12 cellular contexts compared by ENCODE assay signal in genomic region chr1:9792156-9793042, GRCh38. TPM values are rescaled to one million over a fixed set of nuclear protein-coding genes. Genes with fewer than 3 reads are reported as not detected.
DNase-seq lines count a peak whose midpoint lies in the region; ATAC-seq and TF ChIP-seq lines count a peak whose summit lies in the region.
"Had no signal": no experiment of that assay in that cellular context is flagged by ENCODE, and none has a peak within 500 bp of the region (broad histone marks: within the 10 kb centered on the region; RNA-seq: fewer than 3 reads in every experiment).

No MANE protein-coding gene starts in this region.

- 73 to 78% methylated on average over 10 to 14 of the region's 14 CpGs for WGBS in endodermal cell (ENCODE audit: insufficient coverage in 1 of 2, insufficient read length in 1 of 2), 2 experiments

- peak overlapping the region; percentile 71 for H3K27ac Mint-ChIP-seq in endodermal cell

- POLR2A ChIA-PET in GM10248 (lab: Yijun Ruan, JAX) = no interaction called here

- H3K4me1 ChIP-seq in left ventricle myocardium inferior (peaks cover 50% of the 10 kb centered on the region), endodermal cell (ENCODE audit: control insufficient read depth, insufficient read depth, low read length) (no peaks in the 10 kb centered on the region), skeletal muscle tissue (ENCODE audit: control insufficient read depth in 3 of 3, insufficient read depth in 3 of 3, low read length in 3 of 3) (peaks cover 15 to 28% (median 17%) of the 10 kb centered on the region in 3 donors)

- H3K4me3 Mint-ChIP-seq in endodermal cell = no peak overlapping the region
- H3K4me3 Mint-ChIP-seq: CD4-positive, alpha-beta T cell had no signal

- no peak overlapping the region for H3K27ac ChIP-seq in left ventricle myocardium inferior (replicated peaks)
- H3K27ac ChIP-seq in endodermal cell (ENCODE audit: low read depth, low read length) = no peak overlapping the region
- peak overlapping the region; percentile 43 for H3K27ac ChIP-seq in skeletal muscle tissue (ENCODE audit: low read depth, low read length)
- H3K27ac ChIP-seq: PC-9 had no signal

- peak; percentile 35 for ATAC-seq in Right ventricle myocardium inferior
- no peak for ATAC-seq in HG02763 (IDR thresholded peaks at IDR 0.05; ENCODE audit: unreplicated experiment)

- CTCF ChIA-PET in GM10248 (lab: Yijun Ruan, JAX) = interaction anchor here (1.2 to 1.5 kb wide), 3 partner anchors 34 to 82 kb away, joined by 3 to 4 read pairs (median 3); no protein-coding TSS in a partner anchor

- no peaks in the 10 kb centered on the region for H3K27me3 ChIP-seq in left ventricle myocardium inferior (ENCODE audit: low read depth)
- no peaks in the 10 kb centered on the region for H3K27me3 ChIP-seq in endodermal cell (ENCODE audit: control insufficient read depth, insufficient read depth, low read length, poor library complexity, severe bottlenecking)
- H3K27me3 ChIP-seq in skeletal muscle tissue (ENCODE audit: control insufficient read depth in 3 of 3, insufficient read depth in 3 of 3, low read length in 3 of 3) = no peaks in the 10 kb centered on the region

- DNase-seq in Right ventricle myocardium inferior (ENCODE audit: missing footprints) (no peak), left ventricle myocardium inferior (no peak), NCI-H2196 treated with DMSO at 0.1 percent for 48 hours (lab: John Stamatoyannopoulos, UW; ENCODE audit: unreplicated experiment) (peak; percentile 91), endodermal cell (peak; percentile 87), GM10248 (ENCODE audit: extremely low spot score) (no peak), Ammon's horn (ENCODE audit: low spot score) (no peak)
- DNase-seq: activated naive CD4-positive, alpha-beta T cell treated with anti-CD3 and anti-CD28 coated beads, Interleukin-2, amount 50 U/mL, for 16 hours; CD4-positive, alpha-beta T cell; GOT3 had no signal

- TF ChIP-seq CTCF in left ventricle myocardium inferior (IDR thresholded peaks at IDR 0.05; ENCODE audit: borderline replicate concordance) (no peak), endodermal cell (conservative IDR thresholded peaks at IDR 0.05) (peak; percentile 49), GM10248 (IDR thresholded peaks at IDR 0.05; ENCODE audit: control extremely low read depth, extremely low read depth, low read depth, missing control alignments) (no peak)

- intact Hi-C loops in Right ventricle myocardium inferior (cut with DNase I) (no loop called here), left ventricle myocardium inferior (cut with micrococcal nuclease) (no loop called here)

- peaks cover 15% of the 10 kb centered on the region for H3K36me3 Mint-ChIP-seq in endodermal cell (ENCODE audit: low read depth)

- no peaks in the 10 kb centered on the region for H3K9me3 ChIP-seq in left ventricle myocardium inferior (replicated peaks)
- no peaks in the 10 kb centered on the region for H3K9me3 ChIP-seq in endodermal cell (ENCODE audit: control insufficient read depth, low read length)
- no peaks in the 10 kb centered on the region for H3K9me3 ChIP-seq in skeletal muscle tissue (ENCODE audit: control insufficient read depth in 3 of 3, low read length in 3 of 3)

- H3K9me3 Mint-ChIP-seq in endodermal cell = no peaks in the 10 kb centered on the region
- H3K9me3 Mint-ChIP-seq: CD4-positive, alpha-beta T cell had no signal

- H3K27me3 Mint-ChIP-seq in endodermal cell (ENCODE audit: insufficient read depth) = no peaks in the 10 kb centered on the region
- H3K27me3 Mint-ChIP-seq: CD4-positive, alpha-beta T cell had no signal

- no peak overlapping the region for H3K4me3 ChIP-seq in left ventricle myocardium inferior
- no peak overlapping the region for H3K4me3 ChIP-seq in endodermal cell (ENCODE audit: low read length)
- H3K4me3 ChIP-seq in skeletal muscle tissue (ENCODE audit: low read length in 3 of 3) = peak overlapping the region in 1 of 3 donors; percentile 45
- H3K4me3 ChIP-seq: PC-9 had no signal

- H3K36me3 ChIP-seq in left ventricle myocardium inferior = no peaks in the 10 kb centered on the region
- no peaks in the 10 kb centered on the region for H3K36me3 ChIP-seq in endodermal cell (ENCODE audit: control insufficient read depth, insufficient read depth, low read length)
- no peaks in the 10 kb centered on the region for H3K36me3 ChIP-seq in skeletal muscle tissue (ENCODE audit: control insufficient read depth in 3 of 3, insufficient read depth in 3 of 3, low read length in 3 of 3)

- peaks cover 18% of the 10 kb centered on the region for H3K4me1 Mint-ChIP-seq in endodermal cell

- H3K9ac ChIP-seq in endodermal cell (ENCODE audit: extremely low read depth, low read length, poor library complexity, severe bottlenecking) = no peak overlapping the region
- H3K9ac ChIP-seq in skeletal muscle tissue (ENCODE audit: low read depth in 1 of 3, low read length in 3 of 3) = peak overlapping the region in 1 of 3 donors; percentile 45

RNA-seq across cellular contexts. Expression of gene CLSTN1, which starts 31.4 kb away (rescaled TPM):
- total RNA-seq in Right ventricle myocardium inferior (52.3 TPM), left ventricle myocardium inferior (63.5 TPM), endodermal cell (100 to 1,000 TPM in 1 of 2 donors, 10 to 100 TPM in 1; 96.6 to 116 TPM), skeletal muscle tissue (51.1 TPM)
- 119 TPM for polyA plus RNA-seq in endodermal cell (2013, experiment 1 of 2)
- polyA plus RNA-seq in endodermal cell (2013, experiment 2 of 2) = 110 TPM

Comparison
In these comparisons a context has a peak if more than half of its experiments do, and no peak if none do; other contexts are left out.
1. DNase-seq: peak in NCI-H2196 treated with DMSO at 0.1 percent for 48 hours (single experiment) and endodermal cell (single experiment); none in Right ventricle myocardium inferior (single experiment), left ventricle myocardium inferior (single experiment), GM10248 (single experiment) and Ammon's horn (single experiment).